Comparison of ENCODE assay signal across 1 cellular context in genomic region chr3:88182165-88182918, GRCh38.
TF ChIP-seq lines count a peak whose summit lies in the region.

No MANE protein-coding gene starts in this region.

TF ChIP-seq in HepG2, 621 proteins besides CTCF, POLR2A, EP300 and RAD21 (continued from another document):
- TF ChIP-seq ARID4A (CRISPR knock-in tag; IDR thresholded peaks at IDR 0.05; ENCODE audit: borderline replicate concordance): peak; percentile 38; the same call in 1 of the 2 replicates
- TF ChIP-seq, protein P1, sequence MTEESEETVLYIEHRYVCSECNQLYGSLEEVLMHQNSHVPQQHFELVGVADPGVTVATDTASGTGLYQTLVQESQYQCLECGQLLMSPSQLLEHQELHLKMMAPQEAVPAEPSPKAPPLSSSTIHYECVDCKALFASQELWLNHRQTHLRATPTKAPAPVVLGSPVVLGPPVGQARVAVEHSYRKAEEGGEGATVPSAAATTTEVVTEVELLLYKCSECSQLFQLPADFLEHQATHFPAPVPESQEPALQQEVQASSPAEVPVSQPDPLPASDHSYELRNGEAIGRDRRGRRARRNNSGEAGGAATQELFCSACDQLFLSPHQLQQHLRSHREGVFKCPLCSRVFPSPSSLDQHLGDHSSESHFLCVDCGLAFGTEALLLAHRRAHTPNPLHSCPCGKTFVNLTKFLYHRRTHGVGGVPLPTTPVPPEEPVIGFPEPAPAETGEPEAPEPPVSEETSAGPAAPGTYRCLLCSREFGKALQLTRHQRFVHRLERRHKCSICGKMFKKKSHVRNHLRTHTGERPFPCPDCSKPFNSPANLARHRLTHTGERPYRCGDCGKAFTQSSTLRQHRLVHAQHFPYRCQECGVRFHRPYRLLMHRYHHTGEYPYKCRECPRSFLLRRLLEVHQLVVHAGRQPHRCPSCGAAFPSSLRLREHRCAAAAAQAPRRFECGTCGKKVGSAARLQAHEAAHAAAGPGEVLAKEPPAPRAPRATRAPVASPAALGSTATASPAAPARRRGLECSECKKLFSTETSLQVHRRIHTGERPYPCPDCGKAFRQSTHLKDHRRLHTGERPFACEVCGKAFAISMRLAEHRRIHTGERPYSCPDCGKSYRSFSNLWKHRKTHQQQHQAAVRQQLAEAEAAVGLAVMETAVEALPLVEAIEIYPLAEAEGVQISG (CRISPR knock-in tag; IDR thresholded peaks at IDR 0.05): 0 out of 2 replicates have a peak, but pooled peaks have one; percentile 20
- TF ChIP-seq IKZF5 (CRISPR knock-in tag; IDR thresholded peaks at IDR 0.05): 0 out of 2 replicates have a peak, but pooled peaks have one; percentile 25
- TF ChIP-seq KDM5B (CRISPR knock-in tag; IDR thresholded peaks at IDR 0.05; ENCODE audit: borderline replicate concordance): peak; percentile 26; the same call in 1 of the 2 replicates
- TF ChIP-seq ZNF576 (CRISPR knock-in tag; IDR thresholded peaks at IDR 0.05): peak; percentile 91; the same call in 1 of the 2 replicates
- TF ChIP-seq, protein P2, sequence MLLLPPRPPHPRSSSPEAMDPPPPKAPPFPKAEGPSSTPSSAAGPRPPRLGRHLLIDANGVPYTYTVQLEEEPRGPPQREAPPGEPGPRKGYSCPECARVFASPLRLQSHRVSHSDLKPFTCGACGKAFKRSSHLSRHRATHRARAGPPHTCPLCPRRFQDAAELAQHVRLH (CRISPR knock-in tag; IDR thresholded peaks at IDR 0.05; ENCODE audit: borderline replicate concordance, low read depth): 0 out of 2 replicates have a peak, but pooled peaks have one; percentile 33
- peak; percentile 57 for TF ChIP-seq ZMYM4 (CRISPR knock-in tag; IDR thresholded peaks at IDR 0.05)
- peak; percentile 33; the same call in 1 of the 2 replicates for TF ChIP-seq ZFX (CRISPR knock-in tag; IDR thresholded peaks at IDR 0.05; ENCODE audit: low read depth)
- TF ChIP-seq PITX1 (CRISPR knock-in tag; IDR thresholded peaks at IDR 0.05): peak; percentile 31; the same call in 1 of the 2 replicates
- TF ChIP-seq SPEN (CRISPR knock-in tag; IDR thresholded peaks at IDR 0.05; ENCODE audit: low read depth): 0 out of 2 replicates have a peak, but pooled peaks have one; percentile 28
- peak; percentile 48 for TF ChIP-seq ZNF687 (CRISPR knock-in tag; IDR thresholded peaks at IDR 0.05)
- TF ChIP-seq HDAC1 (CRISPR knock-in tag; IDR thresholded peaks at IDR 0.05): 0 out of 2 replicates have a peak, but pooled peaks have one; percentile 11
- TF ChIP-seq ZNF501 (CRISPR knock-in tag; IDR thresholded peaks at IDR 0.05): 0 out of 2 replicates have a peak, but pooled peaks have one; percentile 34
- TF ChIP-seq ZNF292 (CRISPR knock-in tag; IDR thresholded peaks at IDR 0.05; ENCODE audit: borderline replicate concordance, low read depth): peak; percentile 23; the same call in 1 of the 2 replicates
- TF ChIP-seq SALL1 (CRISPR knock-in tag; IDR thresholded peaks at IDR 0.05): peak; percentile 34; the same call in 1 of the 2 replicates
- peak; percentile 30; the same call in 1 of the 2 replicates for TF ChIP-seq ZFY (CRISPR knock-in tag; IDR thresholded peaks at IDR 0.05)
